In genomic region chrX:47961830-47962229, GRCh38 we compare ENCODE assay signal across 18 cellular contexts. TPM values are rescaled to one million over a fixed set of nuclear protein-coding genes. Genes with fewer than 3 reads are reported as not detected.
"Had no signal": no experiment of that assay in that cellular context is flagged by ENCODE, and none has a peak within 500 bp of the region (broad histone marks: within the 10 kb centered on the region; RNA-seq: fewer than 3 reads in every experiment).

No MANE protein-coding gene starts in this region.

RNA-seq across cellular contexts. Expression of gene SPACA5, which starts 45.0 kb away (rescaled TPM):
- total RNA-seq: activated CD4-positive, alpha-beta memory T cell treated with anti-CD3 and anti-CD28 coated beads, Interleukin-2, amount 10 ng/mL, durations not matched to agents 7 days and 5 days; activated naive CD4-positive, alpha-beta T cell treated with anti-CD3 and anti-CD28 coated beads, Interleukin-2, amount 50 U/mL, for 72 hours; activated naive CD8-positive, alpha-beta T cell treated with anti-CD3 and anti-CD28 coated beads, Interleukin-2, amount 10 ng/mL, durations not matched to agents 7 days and 5 days; activated T-cell treated with anti-CD3 and anti-CD28 coated beads, Interleukin-2, amount 50 U/mL, for 72 hours; ascending aorta; breast epithelium; cardiac muscle cell; colonic mucosa; dermis microvascular lymphatic vessel endothelial cell; endothelial cell of umbilical vein; esophagus squamous epithelium; fibroblast of lung; fibroblast of villous mesenchyme; gastroesophageal sphincter; glomerular endothelial cell; T-helper 2 cell treated with Interferon-gamma antibody and Interleukin-4, amounts not matched to agents 100 ng/mL and 5 ng/mL, for 36 hours; WTC11 had no signal
- polyA plus RNA-seq: cardiac muscle cell, endothelial cell of umbilical vein, esophagus, fibroblast of lung had no signal
